ENCODE assay signal across 1 cellular context in the genomic region with DNA sequence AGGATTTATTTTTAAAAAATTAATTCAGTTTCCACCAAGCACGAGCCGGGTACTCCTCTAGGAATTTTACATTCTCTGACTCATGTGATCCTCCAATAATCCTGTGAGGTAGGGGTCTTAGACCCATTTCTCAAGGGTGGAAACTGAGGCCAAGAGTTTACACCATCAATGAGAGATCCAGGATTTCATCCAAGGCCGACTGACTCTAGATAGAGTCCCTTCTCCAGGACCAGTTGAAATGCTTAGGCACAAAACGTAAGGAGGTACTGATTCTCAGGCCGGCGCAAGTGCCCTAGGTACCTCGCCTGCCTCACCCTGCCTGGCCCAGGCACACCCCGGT.
TF ChIP-seq lines count a peak whose summit lies in the region.

No MANE protein-coding gene starts in this region.

TF ChIP-seq in HepG2, 621 proteins besides CTCF, POLR2A, EP300 and RAD21 (continued from another document):
- TF ChIP-seq MTERF4 (CRISPR knock-in tag; IDR thresholded peaks at IDR 0.05) = no peak
